ENCODE assay signal across 12 cellular contexts in genomic region chr4:153916273-153916755, GRCh38.
DNase-seq lines count a peak whose midpoint lies in the region; ATAC-seq, FAIRE-seq and TF ChIP-seq lines count a peak whose summit lies in the region.
"Had no signal": no experiment of that assay in that cellular context is flagged by ENCODE, and none has a peak within 500 bp of the region (broad histone marks: within the 10 kb centered on the region; RNA-seq: fewer than 3 reads in every experiment).

No MANE protein-coding gene starts in this region.

- no peak for TF ChIP-seq EP300 in GM12878 (IDR thresholded peaks at IDR 0.05; ENCODE audit: borderline replicate concordance in 1 of 2, control insufficient read depth in 1 of 2, low read depth in 2 of 2, low read length in 2 of 2)

- peaks cover 6% of the 10 kb centered on the region; the same call in 1 of the 2 replicates for H3K4me1 ChIP-seq in GM12878 (ENCODE audit: control insufficient read depth, insufficient read depth, low read length)
- no peaks in the 10 kb centered on the region for H3K4me1 ChIP-seq in mesenchymal stem cell (ENCODE audit: control insufficient read depth, insufficient read depth, low read depth, low read length)
- H3K4me1 ChIP-seq: SJCRH30, tibial artery had no signal

- no peak overlapping the region for H3K27ac Mint-ChIP-seq in MCF 10A (ENCODE audit: low read depth, unreplicated experiment)

- no peak overlapping the region for H3K27ac ChIP-seq in GM12878 (ENCODE audit: control insufficient read depth, insufficient read depth)
- no peak overlapping the region for H3K27ac ChIP-seq in mesenchymal stem cell (ENCODE audit: low read length, poor library complexity, severe bottlenecking)
- H3K27ac ChIP-seq: hepatocyte, SJCRH30, tibial artery had no signal

- no peak for FAIRE-seq in GM12878 (lab: Jason Lieb, UNC)

- no peak overlapping the region for H3K9ac ChIP-seq in GM12878 (ENCODE audit: control insufficient read depth, insufficient read depth, low read length)
- no peak overlapping the region for H3K9ac ChIP-seq in mesenchymal stem cell (ENCODE audit: low read length)

- intact Hi-C loops in GM12878 (cut with micrococcal nuclease; ENCODE audit: unreplicated experiment) (no loop called here), MCF 10A (cut with micrococcal nuclease) (no loop called here)

- in situ Hi-C loops in GM12878 (cut with MboI), result no loop called here

- no peak overlapping the region for H2BK5ac ChIP-seq in mesenchymal stem cell (ENCODE audit: low read depth, low read length, poor library complexity, severe bottlenecking)

- H2AFZ ChIP-seq in GM12878 (ENCODE audit: control insufficient read depth, low read depth, low read length) (peak overlapping the region; percentile 33; the same call in 1 of the 2 replicates), mesenchymal stem cell (ENCODE audit: low read depth, low read length) (no peak overlapping the region)
- H2AFZ ChIP-seq: hepatocyte had no signal

- H3K27me3 ChIP-seq in GM12878 (replicated peaks in 1 of 2; ENCODE audit: control insufficient read depth in 2 of 2, insufficient read depth in 2 of 2, low read length in 1 of 2) (no peaks in the 10 kb centered on the region), mesenchymal stem cell (ENCODE audit: control insufficient read depth in 1 of 2, insufficient read depth in 1 of 2, low read length in 2 of 2) (no peaks in the 10 kb centered on the region)
- H3K27me3 ChIP-seq: hepatocyte, SJCRH30, tibial artery had no signal

- ATAC-seq in GM18520 (IDR thresholded peaks at IDR 0.05; ENCODE audit: unreplicated experiment) (peak; percentile 94), GM21515 (IDR thresholded peaks at IDR 0.05; ENCODE audit: unreplicated experiment) (peak; percentile 94), HG03342 (IDR thresholded peaks at IDR 0.05; ENCODE audit: unreplicated experiment) (peak; percentile 98), GM12878 (peak; percentile 97)

- DNase-seq in GM12878 (ENCODE audit: low read depth, low spot score) (peak; percentile 51), MCF 10A (ENCODE audit: unreplicated experiment) (no peak), NAMALWA (ENCODE audit: low spot score) (no peak), mesenchymal stem cell (no peak), SK-N-DZ (ENCODE audit: low spot score) (no peak)
- DNase-seq: EL, SJCRH30, tibial artery had no signal

- no peak overlapping the region for H2BK120ac ChIP-seq in mesenchymal stem cell (ENCODE audit: low read depth, low read length)

- CTCF ChIA-PET in GM12878 (lab: Yijun Ruan, JAX) (interaction anchor here (1.0 kb wide), 1 partner anchor 13 kb away, joined by 3 read pairs; no protein-coding TSS in a partner anchor), MCF 10A (lab: Yijun Ruan, JAX) (no interaction called here)

- peaks cover 11% of the 10 kb centered on the region for H3K4me1 Mint-ChIP-seq in MCF 10A (ENCODE audit: insufficient read depth, unreplicated experiment)

- H3K9me3 ChIP-seq in GM12878 (replicated peaks; ENCODE audit: control insufficient read depth, insufficient read depth, low read length), result no peaks in the 10 kb centered on the region
- H3K9me3 ChIP-seq in mesenchymal stem cell (ENCODE audit: control insufficient read depth, low read length), result no peaks in the 10 kb centered on the region
- H3K9me3 ChIP-seq: SJCRH30, tibial artery had no signal

- no peak overlapping the region for H2BK15ac ChIP-seq in mesenchymal stem cell (ENCODE audit: low read depth, poor library complexity, severe bottlenecking)

- H3K23ac ChIP-seq in mesenchymal stem cell (ENCODE audit: low read length in 2 of 2), result no peak overlapping the region

- no peaks in the 10 kb centered on the region for H3K36me3 Mint-ChIP-seq in MCF 10A (ENCODE audit: insufficient read depth, unreplicated experiment)

- no peak overlapping the region for H3K14ac ChIP-seq in mesenchymal stem cell (ENCODE audit: low read length in 2 of 2)

- no peak for TF ChIP-seq POLR2A in GM12878 (IDR thresholded peaks at IDR 0.05; ENCODE audit: low read depth, low read length)

- WGBS in GM12878 (ENCODE audit: insufficient coverage, insufficient replicate concordance, low lambda C conversion rate, missing lambda C conversion rate), result 9% methylated on average over 5 of the region's 5 CpGs
- 89% methylated on average over 5 of the region's 5 CpGs for WGBS in mesenchymal stem cell

- peak overlapping the region in 1 of 2 experiments; percentile 11 for H3K18ac ChIP-seq in mesenchymal stem cell (ENCODE audit: low read depth in 1 of 2, low read length in 2 of 2)

- H3K79me2 ChIP-seq in GM12878 (ENCODE audit: control insufficient read depth, insufficient read depth, low read length), result no peaks in the 10 kb centered on the region
- H3K79me2 ChIP-seq: hepatocyte had no signal

- RAD21 ChIA-PET in GM12878 (lab: Charles Lee; ENCODE audit: unreplicated experiment), result no interaction called here

- no peak overlapping the region for H3K4me3 Mint-ChIP-seq in MCF 10A (ENCODE audit: unreplicated experiment)

- H3K36me3 ChIP-seq in GM12878 (ENCODE audit: control insufficient read depth in 2 of 2, insufficient read depth in 2 of 2, low read length in 1 of 2) (no peaks in the 10 kb centered on the region), mesenchymal stem cell (ENCODE audit: control insufficient read depth in 1 of 2, insufficient read depth in 2 of 2, low read depth in 1 of 2, low read length in 2 of 2) (no peaks in the 10 kb centered on the region)
- H3K36me3 ChIP-seq: SJCRH30, tibial artery had no signal

- no peak overlapping the region for H4K91ac ChIP-seq in mesenchymal stem cell (ENCODE audit: low read length)

- H3K4me3 ChIP-seq in GM12878 (no peak overlapping the region), mesenchymal stem cell (ENCODE audit: insufficient read depth in 1 of 2, low read depth in 1 of 2, low read length in 2 of 2) (no peak overlapping the region)
- H3K4me3 ChIP-seq: hepatocyte, SJCRH30, tibial artery had no signal

- no peaks in the 10 kb centered on the region for H3K79me1 ChIP-seq in mesenchymal stem cell (replicated peaks; ENCODE audit: low read length, poor library complexity, severe bottlenecking)

- H4K8ac ChIP-seq in mesenchymal stem cell (ENCODE audit: low read length), result no peak overlapping the region

- BruUV-seq in GM12878 (replicated peaks; lab: Mats Ljungman, UMichigan), result no TSS peak
- no TSS peak for BruUV-seq in MCF 10A (replicated peaks; lab: Mats Ljungman, UMichigan)

- SMC1A ChIA-PET in GM12878 (lab: Charles Lee; ENCODE audit: uncharacterized antibody, unreplicated experiment), result interaction anchor here (0.6 kb wide), 1 partner anchor 110 kb away, joined by 3 read pairs; no protein-coding TSS in a partner anchor

- TF ChIP-seq CTCF in GM12878 (IDR thresholded peaks at IDR 0.05 in 2 of 3, conservative IDR thresholded peaks at IDR 0.05 in 1 of 3; ENCODE audit: control insufficient read depth in 2 of 3, extremely low read depth in 1 of 3, insufficient read depth in 1 of 3, low read depth in 3 of 3, low read length in 3 of 3) (no peak), MCF 10A (IDR thresholded peaks at IDR 0.05; ENCODE audit: unreplicated experiment) (no peak)

- H4K20me1 ChIP-seq in GM12878 (ENCODE audit: control insufficient read depth, insufficient read depth), result no peaks in the 10 kb centered on the region

- no peak overlapping the region for H3K4ac ChIP-seq in mesenchymal stem cell (ENCODE audit: low read depth in 1 of 2, low read length in 2 of 2)

- POLR2A ChIA-PET in GM12878 (lab: Charles Lee), result no interaction called here
- POLR2A ChIA-PET in MCF 10A (lab: Yijun Ruan, JAX), result no interaction called here

- H2AK5ac ChIP-seq in mesenchymal stem cell (ENCODE audit: low read length, severe bottlenecking), result no peak overlapping the region

- H3K4me2 ChIP-seq in GM12878 (ENCODE audit: control insufficient read depth, insufficient read depth), result peak overlapping the region; percentile 30; the same call in 1 of the 2 replicates
- no peak overlapping the region for H3K4me2 ChIP-seq in mesenchymal stem cell (ENCODE audit: low read length, poor library complexity, severe bottlenecking)
- H3K4me2 ChIP-seq: hepatocyte had no signal

- no peaks in the 10 kb centered on the region for H3K9me3 Mint-ChIP-seq in MCF 10A (ENCODE audit: unreplicated experiment)

- H3K27me3 Mint-ChIP-seq in MCF 10A (ENCODE audit: insufficient read depth, unreplicated experiment), result no peaks in the 10 kb centered on the region

- H2BK12ac ChIP-seq in mesenchymal stem cell (ENCODE audit: low read length in 2 of 2), result no peak overlapping the region

- no peak for TF ChIP-seq RAD21 in GM12878 (IDR thresholded peaks at IDR 0.05; ENCODE audit: insufficient read depth, low read depth, low read length)

TF ChIP-seq in GM12878, 131 proteins besides CTCF, POLR2A, EP300 and RAD21 (continues in another document):
- peak; percentile 81 for TF ChIP-seq NFIC (IDR thresholded peaks at IDR 0.05; ENCODE audit: low read depth, low read length)
- peak; percentile 68; the same call in 1 of the 2 replicates for TF ChIP-seq FOXM1 (IDR thresholded peaks at IDR 0.05; ENCODE audit: low read depth, low read length)
- TF ChIP-seq MEF2A (IDR thresholded peaks at IDR 0.05; ENCODE audit: insufficient read depth, low read depth, low read length), result peak; percentile 90
- TF ChIP-seq SIN3A (IDR thresholded peaks at IDR 0.05; ENCODE audit: low read depth, low read length), result no peak
- TF ChIP-seq MTA3 (IDR thresholded peaks at IDR 0.05; ENCODE audit: borderline replicate concordance, low read length), result 0 out of 2 replicates have a peak, but pooled peaks have one; percentile 55
- peak in 1 of 2 experiments; percentile 31; a peak in 2 of 4 replicates for TF ChIP-seq IKZF2 (IDR thresholded peaks at IDR 0.05)
- 0 out of 4 replicates have a peak, but pooled peaks of 1 of the 2 experiments have one; percentile 27 for TF ChIP-seq SRF (IDR thresholded peaks at IDR 0.05; ENCODE audit: low read depth in 2 of 2, low read length in 2 of 2)
- peak; percentile 51; the same call in 1 of the 2 replicates for TF ChIP-seq RUNX3 (IDR thresholded peaks at IDR 0.05; ENCODE audit: low read length)
- peak; percentile 88 for TF ChIP-seq JUNB (IDR thresholded peaks at IDR 0.05)
- TF ChIP-seq EED (IDR thresholded peaks at IDR 0.05; ENCODE audit: low read depth), result peak; percentile 85
- TF ChIP-seq BCL3 (IDR thresholded peaks at IDR 0.05; ENCODE audit: borderline replicate concordance, insufficient read depth, low read depth, low read length, poor library complexity, severe bottlenecking), result no peak
- TF ChIP-seq EZH2 (IDR thresholded peaks at IDR 0.05; ENCODE audit: borderline replicate concordance, control insufficient read depth, low read depth, low read length), result no peak
